In the genomic region with DNA sequence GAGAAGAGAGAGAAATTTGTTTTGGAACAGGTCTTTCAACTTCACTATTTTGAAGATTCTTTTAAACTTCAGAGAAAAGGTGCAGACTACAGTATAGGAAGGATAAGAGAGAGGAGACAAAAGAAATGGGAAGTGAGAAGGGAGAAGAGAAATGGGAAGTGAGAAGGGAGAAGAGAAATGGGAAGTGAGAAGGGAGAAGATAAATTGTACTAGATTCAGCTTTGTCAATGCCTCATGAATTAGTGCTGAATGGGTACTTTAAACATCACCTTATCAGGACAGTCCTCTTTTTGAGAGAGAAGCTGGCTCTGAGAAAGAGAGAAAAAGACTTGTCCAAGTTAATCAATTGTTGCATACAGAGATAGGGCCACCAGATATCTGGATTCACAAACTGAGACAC, we compare ENCODE assay signal across 8 cellular contexts. TPM values are rescaled to one million over a fixed set of nuclear protein-coding genes. Genes with fewer than 3 reads are reported as not detected.
DNase-seq lines count a peak whose midpoint lies in the region; ATAC-seq and TF ChIP-seq lines count a peak whose summit lies in the region.

No MANE protein-coding gene starts in this region.

- ATAC-seq in HG02623 (IDR thresholded peaks at IDR 0.05; ENCODE audit: unreplicated experiment) (peak; percentile 23), memory B cell (ENCODE audit: low read depth) (no peak)

- H3K36me3 Mint-ChIP-seq in Calu3 (ENCODE audit: insufficient read depth, unreplicated experiment) (peaks cover 19% of the 10 kb centered on the region), memory B cell (peaks cover 3% of the 10 kb centered on the region)
- no peaks in the 10 kb centered on the region for H3K36me3 Mint-ChIP-seq in activated naive CD8-positive, alpha-beta T cell treated with anti-CD3 and anti-CD28 coated beads for 36 hours

- H3K4me1 Mint-ChIP-seq in Calu3 (ENCODE audit: low read depth, unreplicated experiment) (peaks cover 80% of the 10 kb centered on the region), memory B cell (peaks cover 6% of the 10 kb centered on the region)
- peaks cover 6% of the 10 kb centered on the region for H3K4me1 Mint-ChIP-seq in activated naive CD8-positive, alpha-beta T cell treated with anti-CD3 and anti-CD28 coated beads for 36 hours

- intact Hi-C loops in Calu3 (cut with micrococcal nuclease; ENCODE audit: unreplicated experiment) = loop anchor here (5.0 to 10.0 kb wide), 3 partner anchors 78 to 195 kb away; no protein-coding TSS in a partner anchor

- BruUV-seq in Calu3 (replicated peaks; lab: Mats Ljungman, UMichigan) = TSS peak; percentile 19

- no peak for TF ChIP-seq CTCF in Calu3 (IDR thresholded peaks at IDR 0.05; ENCODE audit: unreplicated experiment)

- CTCF ChIA-PET in Calu3 (lab: Charles Lee) = interaction anchor here (0.7 to 1.6 kb wide), 3 partner anchors 53 to 158 kb away, joined by 3 to 8 read pairs (median 6); no protein-coding TSS in a partner anchor

- peaks cover 21% of the 10 kb centered on the region for H3K27me3 Mint-ChIP-seq in Calu3 (ENCODE audit: unreplicated experiment)
- peaks cover 65% of the 10 kb centered on the region for H3K27me3 Mint-ChIP-seq in activated naive CD8-positive, alpha-beta T cell treated with anti-CD3 and anti-CD28 coated beads for 36 hours
- peaks cover 17% of the 10 kb centered on the region for H3K27me3 Mint-ChIP-seq in memory B cell

- DNase-seq in Calu3 (no peak), memory B cell (ENCODE audit: low spot score in 2 of 2) (no peak), HCEC 1CT (no peak), NCI-H146 (lab: John Stamatoyannopoulos, UW) (no peak), NCI-H2227 treated with DMSO at 0.1 percent for 48 hours (lab: John Stamatoyannopoulos, UW) (no peak), epidermal melanocyte (ENCODE audit: insufficient read length, low spot score) (no peak)
- no peak for DNase-seq in activated naive CD8-positive, alpha-beta T cell treated with anti-CD3 and anti-CD28 coated beads for 36 hours

- H3K27ac Mint-ChIP-seq in Calu3 (ENCODE audit: unreplicated experiment) (peak overlapping the region; percentile 13), memory B cell (no peak overlapping the region)
- H3K27ac Mint-ChIP-seq in activated naive CD8-positive, alpha-beta T cell treated with anti-CD3 and anti-CD28 coated beads for 36 hours = no peak overlapping the region

- H3K9me3 Mint-ChIP-seq in Calu3 (ENCODE audit: low read depth, unreplicated experiment) (no peaks in the 10 kb centered on the region), memory B cell (peaks cover 2% of the 10 kb centered on the region)
- H3K9me3 Mint-ChIP-seq in activated naive CD8-positive, alpha-beta T cell treated with anti-CD3 and anti-CD28 coated beads for 36 hours = no peaks in the 10 kb centered on the region

- peak overlapping the region; percentile 63 for H3K4me3 Mint-ChIP-seq in Calu3 (ENCODE audit: low read depth, unreplicated experiment)
- H3K4me3 Mint-ChIP-seq in activated naive CD8-positive, alpha-beta T cell treated with anti-CD3 and anti-CD28 coated beads for 36 hours = peak overlapping the region; percentile 65
- H3K4me3 Mint-ChIP-seq in memory B cell = peak overlapping the region; percentile 52

RNA-seq across cellular contexts. Expression of gene P3H2, which starts 1.0 kb away (rescaled TPM):
- 5.9 and 7.1 TPM in 2 replicates for total RNA-seq in Calu3 (2022)
- not detected for total RNA-seq in activated naive CD8-positive, alpha-beta T cell treated with anti-CD3 and anti-CD28 coated beads for 36 hours
